13 cellular contexts compared by ENCODE assay signal in the genomic region with DNA sequence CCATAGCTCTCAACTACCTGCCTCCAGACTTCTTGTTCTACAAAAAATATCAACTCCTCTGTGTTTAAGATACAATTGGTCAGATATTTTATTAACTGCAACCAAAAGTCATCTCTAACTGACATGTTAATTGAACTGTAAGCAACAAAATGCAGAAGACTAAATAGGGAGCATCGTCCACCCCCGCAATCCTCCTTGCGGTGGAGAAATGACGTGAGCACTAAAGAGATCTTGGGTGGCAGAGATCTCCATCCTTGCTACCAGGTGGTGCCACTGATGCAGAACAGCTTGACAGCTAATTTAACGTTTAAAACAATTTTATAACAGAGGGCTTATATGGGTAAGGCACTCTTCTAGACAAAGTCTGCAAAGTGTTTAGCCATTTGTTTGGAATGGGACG.
A peak's percentile ranks its signal among the peaks of the same experiment; 100 is the strongest.
DNase-seq lines count a peak whose midpoint lies in the region; ATAC-seq lines count a peak whose summit lies in the region.
"Had no signal": no experiment of that assay in that cellular context is flagged by ENCODE, and none has a peak within 500 bp of the region (broad histone marks: within the 10 kb centered on the region; RNA-seq: fewer than 3 reads in every experiment).

No MANE protein-coding gene starts in this region.

- no peak overlapping the region for H3K27ac ChIP-seq in BLaER1 treated with 17β-estradiol and CSF1 and Interleukin-3, amounts not matched to agents 10 nM and 100 nM
- H3K27ac ChIP-seq: A549, ovary, WERI-Rb-1 had no signal

- intact Hi-C loops in posterior cingulate gyrus (cut with DNase I) = no loop called here

- no peaks in the 10 kb centered on the region for H3K9me3 ChIP-seq in BLaER1 treated with 17β-estradiol and CSF1 and Interleukin-3, amounts not matched to agents 10 nM and 100 nM (replicated peaks in 1 of 11)
- H3K9me3 ChIP-seq: A549, ovary had no signal

- H3K4me1 ChIP-seq in BLaER1 treated with 17β-estradiol and CSF1 and Interleukin-3, amounts not matched to agents 10 nM and 100 nM = peaks cover 0 to 26% (median 11%) of the 10 kb centered on the region in 10 experiments; a peak in 10 of 20 replicates
- H3K4me1 ChIP-seq: A549 had no signal

- DNase-seq in posterior cingulate gyrus (no peak), UCSD-AML1 (lab: John Stamatoyannopoulos, UW; ENCODE audit: unreplicated experiment) (no peak), NCI-H1694 treated with DMSO at 0.1 percent for 48 hours (lab: John Stamatoyannopoulos, UW) (no peak)
- DNase-seq in activated naive CD4-positive, alpha-beta T cell treated with anti-CD3 and anti-CD28 coated beads, Interleukin-2, amount 50 U/mL, for 16 hours = no peak
- DNase-seq: activated naive CD8-positive, alpha-beta T cell treated with anti-CD3 and anti-CD28 coated beads for 36 hours; MM.1S; ovary; WERI-Rb-1 had no signal

- ATAC-seq in GM19351 (IDR thresholded peaks at IDR 0.05; ENCODE audit: unreplicated experiment) = peak; percentile 62
- peak; percentile 65 for ATAC-seq in HG02759 (IDR thresholded peaks at IDR 0.05; ENCODE audit: unreplicated experiment)
- ATAC-seq in HG03442 (IDR thresholded peaks at IDR 0.05; ENCODE audit: unreplicated experiment) = peak; percentile 43
- ATAC-seq: A549 had no signal

- peaks cover 100% of the 10 kb centered on the region in 11 experiments for H3K27me3 ChIP-seq in BLaER1 treated with 17β-estradiol and CSF1 and Interleukin-3, amounts not matched to agents 10 nM and 100 nM
- H3K27me3 ChIP-seq: ovary had no signal

- no peak overlapping the region for H3K9ac ChIP-seq in BLaER1 treated with 17β-estradiol and CSF1 and Interleukin-3, amounts not matched to agents 10 nM and 100 nM

- peaks cover 0 to 3% (median 0%) of the 10 kb centered on the region in 11 experiments; a peak in 3 of 22 replicates for H4K20me1 ChIP-seq in BLaER1 treated with 17β-estradiol and CSF1 and Interleukin-3, amounts not matched to agents 10 nM and 100 nM

- H3K4me2 ChIP-seq in BLaER1 treated with 17β-estradiol and CSF1 and Interleukin-3, amounts not matched to agents 10 nM and 100 nM = peak overlapping the region in 7 of 11 experiments; percentile 2 to 36 (median 21); a peak in 9 of 22 replicates
- H3K4me2 ChIP-seq: A549 had no signal

- H3K4me3 ChIP-seq in BLaER1 treated with 17β-estradiol and CSF1 and Interleukin-3, amounts not matched to agents 10 nM and 100 nM = no peak overlapping the region
- H3K4me3 ChIP-seq: A549, ovary had no signal

- H3K36me3 ChIP-seq in BLaER1 treated with 17β-estradiol and CSF1 and Interleukin-3, amounts not matched to agents 10 nM and 100 nM = no peaks in the 10 kb centered on the region
- H3K36me3 ChIP-seq: ovary, WERI-Rb-1 had no signal
